In genomic region chr16:20897253-20897896, GRCh38 we compare ENCODE assay signal across 9 cellular contexts. TPM values are rescaled to one million over a fixed set of nuclear protein-coding genes. Genes with fewer than 3 reads are reported as not detected.
DNase-seq lines count a peak whose midpoint lies in the region; ATAC-seq and TF ChIP-seq lines count a peak whose summit lies in the region.
"Had no signal": no experiment of that assay in that cellular context is flagged by ENCODE, and none has a peak within 500 bp of the region (broad histone marks: within the 10 kb centered on the region; RNA-seq: fewer than 3 reads in every experiment).

No MANE protein-coding gene starts in this region.

- no peak for TF ChIP-seq CTCF in endodermal cell (conservative IDR thresholded peaks at IDR 0.05)
- no peak for TF ChIP-seq CTCF in neural crest cell (conservative IDR thresholded peaks at IDR 0.05)

- peaks cover 45% of the 10 kb centered on the region for H3K36me3 ChIP-seq in endodermal cell (ENCODE audit: control insufficient read depth, insufficient read depth, low read length)

- H3K9ac ChIP-seq in endodermal cell (ENCODE audit: extremely low read depth, low read length, poor library complexity, severe bottlenecking), result no peak overlapping the region

- peaks cover 5% of the 10 kb centered on the region for H3K4me1 ChIP-seq in endodermal cell (ENCODE audit: control insufficient read depth, insufficient read depth, low read length)

- no peak overlapping the region for H3K27ac ChIP-seq in endodermal cell (ENCODE audit: low read depth, low read length)

- H3K27ac Mint-ChIP-seq in endodermal cell, result peak overlapping the region; percentile 3
- H3K27ac Mint-ChIP-seq in neural crest cell (ENCODE audit: unreplicated experiment), result no peak overlapping the region

- peaks cover 28% of the 10 kb centered on the region for H3K4me1 Mint-ChIP-seq in endodermal cell
- peaks cover 48% of the 10 kb centered on the region for H3K4me1 Mint-ChIP-seq in neural crest cell

- 92 to 100% methylated on average over 3 to 4 of the region's 4 CpGs for WGBS in endodermal cell (ENCODE audit: insufficient coverage in 1 of 2, insufficient read length in 1 of 2), 2 experiments

- ATAC-seq in HG03521 (IDR thresholded peaks at IDR 0.05; ENCODE audit: unreplicated experiment) (no peak), GM18502 (IDR thresholded peaks at IDR 0.05; ENCODE audit: poor library complexity, unreplicated experiment) (no peak), HG02938 (IDR thresholded peaks at IDR 0.05; ENCODE audit: unreplicated experiment) (no peak)

- DNase-seq in CD1c-positive myeloid dendritic cell (ENCODE audit: extremely low spot score), result peak; percentile 77
- peak; percentile 59 for DNase-seq in MV-4-11 (lab: John Stamatoyannopoulos, UW)
- DNase-seq in endodermal cell, result no peak
- no peak for DNase-seq in neural crest cell (ENCODE audit: low read depth, low spot score)
- no peak for DNase-seq in NCI-H446 (lab: John Stamatoyannopoulos, UW)
- DNase-seq: NCI-H748 treated with DMSO at 0.1 percent for 48 hours had no signal

- H3K27me3 ChIP-seq in endodermal cell (ENCODE audit: control insufficient read depth, insufficient read depth, low read length, poor library complexity, severe bottlenecking), result no peaks in the 10 kb centered on the region

- no peaks in the 10 kb centered on the region for H3K9me3 ChIP-seq in endodermal cell (ENCODE audit: control insufficient read depth, low read length)

- H3K36me3 Mint-ChIP-seq in endodermal cell (ENCODE audit: low read depth), result peaks cover 45% of the 10 kb centered on the region
- H3K36me3 Mint-ChIP-seq in neural crest cell (ENCODE audit: low read depth), result peaks cover 4% of the 10 kb centered on the region

- H3K27me3 Mint-ChIP-seq in endodermal cell (ENCODE audit: insufficient read depth), result no peaks in the 10 kb centered on the region
- no peaks in the 10 kb centered on the region for H3K27me3 Mint-ChIP-seq in neural crest cell (ENCODE audit: low read depth)

- H3K4me3 Mint-ChIP-seq in endodermal cell (no peak overlapping the region), neural crest cell (peak overlapping the region; percentile 32)

- H3K9me3 Mint-ChIP-seq in endodermal cell (no peaks in the 10 kb centered on the region), neural crest cell (no peaks in the 10 kb centered on the region)

- no peak overlapping the region for H3K4me3 ChIP-seq in endodermal cell (ENCODE audit: low read length)

RNA-seq across cellular contexts. Expression of gene DCUN1D3, which starts 2.8 kb away (rescaled TPM):
- 10 to 100 TPM; 21.3 to 22.7 TPM for total RNA-seq in endodermal cell
- polyA plus RNA-seq in endodermal cell (2013, experiment 1 of 2), result 5.9 TPM
- polyA plus RNA-seq in endodermal cell (2013, experiment 2 of 2), result 4.8 TPM
- 13.4 and 13.5 TPM in 2 replicates for total RNA-seq in neural crest cell

RNA-seq across cellular contexts. Expression of gene LYRM1, which starts 3.2 kb away (rescaled TPM):
- 10 to 100 TPM; 13.1 to 16.8 TPM for total RNA-seq in endodermal cell
- polyA plus RNA-seq in endodermal cell (2013, experiment 1 of 2), result 31.5 TPM
- polyA plus RNA-seq in endodermal cell (2013, experiment 2 of 2), result 32.3 TPM
- 20.4 and 20.8 TPM in 2 replicates for total RNA-seq in neural crest cell

Comparison
In these comparisons a context has a peak if more than half of its experiments do, and no peak if none do; other contexts are left out.
1. DNase-seq: peak in CD1c-positive myeloid dendritic cell (single experiment) and MV-4-11 (single experiment); none in endodermal cell (single experiment), neural crest cell (single experiment) and NCI-H446 (0 of 2).